Comparison of ENCODE assay signal across 12 cellular contexts in genomic region chr1:237687837-237688236, GRCh38.
A peak's percentile ranks its signal among the peaks of the same experiment; 100 is the strongest.
DNase-seq lines count a peak whose midpoint lies in the region; ATAC-seq and TF ChIP-seq lines count a peak whose summit lies in the region.
"Had no signal": no experiment of that assay in that cellular context is flagged by ENCODE, and none has a peak within 500 bp of the region (broad histone marks: within the 10 kb centered on the region; RNA-seq: fewer than 3 reads in every experiment).

No MANE protein-coding gene starts in this region.

- no peak overlapping the region for H2AK9ac ChIP-seq in IMR-90 (replicated peaks; ENCODE audit: low read depth, low read length, poor library complexity)

- H3K9ac ChIP-seq in IMR-90 (ENCODE audit: low read depth, low read length) (no peak overlapping the region), neuronal stem cell (ENCODE audit: low read depth, low read length, poor library complexity) (no peak overlapping the region)

- no peak overlapping the region for H4K5ac ChIP-seq in IMR-90 (ENCODE audit: low read depth, low read length)

- BruUV-seq in IMR-90 (replicated peaks; lab: Mats Ljungman, UMichigan) = no TSS peak

- H3K18ac ChIP-seq in IMR-90 (ENCODE audit: low read depth, low read length) (no peak overlapping the region), neuronal stem cell (ENCODE audit: low read length) (no peak overlapping the region)

- POLR2A ChIA-PET in IMR-90 (lab: Charles Lee; ENCODE audit: unreplicated experiment) = no interaction called here

- no peak for TF ChIP-seq EP300 in gastroesophageal sphincter (IDR thresholded peaks at IDR 0.05)

- H3K4me1 ChIP-seq in IMR-90 (ENCODE audit: control insufficient read depth, insufficient read depth, low read length) (no peaks in the 10 kb centered on the region), neuronal stem cell (ENCODE audit: control insufficient read depth in 2 of 2, insufficient read depth in 1 of 2, low read depth in 1 of 2, low read length in 2 of 2) (no peaks in the 10 kb centered on the region), gastroesophageal sphincter (peaks cover 0 to 10% (median 0%) of the 10 kb centered on the region in 3 donors), HAP-1 (0 out of 2 replicates have a peak, but pooled peaks cover 4% of the 10 kb centered on the region)

- no peaks in the 10 kb centered on the region for H4K20me1 ChIP-seq in IMR-90 (ENCODE audit: insufficient read depth, low read length)

- TF ChIP-seq CTCF in IMR-90 (conservative IDR thresholded peaks at IDR 0.05; ENCODE audit: low read depth, low read length) = no peak
- TF ChIP-seq CTCF in GM13976 (IDR thresholded peaks at IDR 0.05; ENCODE audit: borderline replicate concordance, control extremely low read depth, extremely low read depth, insufficient read depth, missing control alignments) = no peak
- no peak for TF ChIP-seq CTCF in gastroesophageal sphincter (IDR thresholded peaks at IDR 0.05)

- dilution Hi-C loops in IMR-90 (cut with HindIII; ENCODE audit: low sequenced_read_pairs, unreplicated experiment) = no loop called here

- H3K27ac ChIP-seq in IMR-90 (ENCODE audit: insufficient read depth, low read length) (no peak overlapping the region), neuronal stem cell (replicated peaks; ENCODE audit: low read length) (no peak overlapping the region), gastroesophageal sphincter (peak overlapping the region in 1 of 4 donors; percentile 36)
- H3K27ac ChIP-seq: C4-2B had no signal

- H3K4ac ChIP-seq in IMR-90 (ENCODE audit: low read depth, low read length) = no peak overlapping the region
- no peak overlapping the region for H3K4ac ChIP-seq in neuronal stem cell (ENCODE audit: low read length)

- no peak overlapping the region for H2BK12ac ChIP-seq in neuronal stem cell (ENCODE audit: low read length)

- H4K91ac ChIP-seq in IMR-90 (ENCODE audit: insufficient read depth, low read depth, low read length) (no peak overlapping the region), neuronal stem cell (ENCODE audit: low read depth, low read length, poor library complexity) (no peak overlapping the region)

- H2BK20ac ChIP-seq in IMR-90 (ENCODE audit: low read depth, low read length) = no peak overlapping the region

- no peaks in the 10 kb centered on the region for H3K9me1 ChIP-seq in IMR-90 (ENCODE audit: insufficient read depth, low read length)

- no CpG with 5 or more reads among the region's 7 CpGs for WGBS in IMR-90 (ENCODE audit: extremely low coverage in 2 of 2, insufficient read length in 1 of 2), 2 experiments
- no CpG with 5 or more reads among the region's 7 CpGs for WGBS in neuronal stem cell (ENCODE audit: extremely low coverage in 2 of 2, insufficient read length in 2 of 2, insufficient replicate concordance in 1 of 2), 2 donors
- 43 to 55% methylated on average over 7 of the region's 7 CpGs for WGBS in gastroesophageal sphincter (ENCODE audit: low coverage in 1 of 2), 2 donors

- no peak overlapping the region for H2BK5ac ChIP-seq in IMR-90 (ENCODE audit: low read depth, low read length, poor library complexity, severe bottlenecking)
- no peak overlapping the region for H2BK5ac ChIP-seq in neuronal stem cell (ENCODE audit: low read length)

- H2BK15ac ChIP-seq in IMR-90 (ENCODE audit: low read depth, low read length) (no peak overlapping the region), neuronal stem cell (ENCODE audit: low read length) (no peak overlapping the region)

- no peaks in the 10 kb centered on the region for H3K27me3 ChIP-seq in IMR-90 (ENCODE audit: control insufficient read depth, insufficient read depth, low read length)
- H3K27me3 ChIP-seq in neuronal stem cell (ENCODE audit: control insufficient read depth in 3 of 3, insufficient read depth in 3 of 3, low read depth in 1 of 3, low read length in 3 of 3) = no peaks in the 10 kb centered on the region
- no peaks in the 10 kb centered on the region for H3K27me3 ChIP-seq in gastroesophageal sphincter
- H3K27me3 ChIP-seq in HAP-1 (ENCODE audit: low read depth) = no peaks in the 10 kb centered on the region
- H3K27me3 ChIP-seq: BE2C had no signal

- H3K36me3 ChIP-seq in IMR-90 (ENCODE audit: control insufficient read depth, insufficient read depth, low read length) = no peaks in the 10 kb centered on the region
- H3K36me3 ChIP-seq in neuronal stem cell (replicated peaks in 1 of 2; ENCODE audit: control insufficient read depth in 2 of 2, insufficient read depth in 2 of 2, low read length in 2 of 2) = no peaks in the 10 kb centered on the region
- no peaks in the 10 kb centered on the region for H3K36me3 ChIP-seq in gastroesophageal sphincter
- H3K36me3 ChIP-seq in HAP-1 (replicated peaks) = no peaks in the 10 kb centered on the region
- H3K36me3 ChIP-seq: BE2C had no signal

- H2BK120ac ChIP-seq in IMR-90 (ENCODE audit: low read depth, low read length) (no peak overlapping the region), neuronal stem cell (ENCODE audit: low read depth, low read length) (no peak overlapping the region)

- no peak overlapping the region for H3K56ac ChIP-seq in IMR-90 (ENCODE audit: extremely low read depth, insufficient read depth, low read length)

- no peak overlapping the region for H4K8ac ChIP-seq in IMR-90 (ENCODE audit: low read depth in 2 of 2, low read length in 2 of 2)
- H4K8ac ChIP-seq in neuronal stem cell (ENCODE audit: low read depth, low read length) = no peak overlapping the region

- intact Hi-C loops in IMR-90 (cut with micrococcal nuclease) = no loop called here

- H3K9me3 ChIP-seq in IMR-90 (ENCODE audit: control insufficient read depth, insufficient read depth, low read length) = no peaks in the 10 kb centered on the region
- H3K9me3 ChIP-seq in neuronal stem cell (replicated peaks in 1 of 2; ENCODE audit: control insufficient read depth in 2 of 2, insufficient read depth in 1 of 2, low read depth in 1 of 2, low read length in 2 of 2) = no peaks in the 10 kb centered on the region
- no peaks in the 10 kb centered on the region for H3K9me3 ChIP-seq in gastroesophageal sphincter
- H3K9me3 ChIP-seq in HAP-1 = no peaks in the 10 kb centered on the region
- H3K9me3 ChIP-seq: BE2C had no signal

- H3K23ac ChIP-seq in IMR-90 (ENCODE audit: low read depth, low read length) = no peak overlapping the region
- no peak overlapping the region for H3K23ac ChIP-seq in neuronal stem cell (ENCODE audit: low read depth, low read length, poor library complexity)

- H3K4me3 ChIP-seq in IMR-90 (ENCODE audit: insufficient read depth, low read depth, low read length) (no peak overlapping the region), neuronal stem cell (ENCODE audit: low read length in 2 of 2) (no peak overlapping the region), gastroesophageal sphincter (peak overlapping the region in 1 of 2 donors; percentile 5), HAP-1 (no peak overlapping the region)

- ATAC-seq in IMR-90 (ENCODE audit: low read depth) (peak; percentile 29; the same call in 1 of the 2 replicates), SK-N-SH treated with all-trans-retinoic acid at 6 μM for 48 hours (peak; percentile 44; the same call in 1 of the 3 replicates), gastroesophageal sphincter (no peak)

- in situ Hi-C loops in IMR-90 (cut with MboI; ENCODE audit: low sequenced_read_pairs) (no loop called here), GM13976 (cut with MboI; ENCODE audit: low sequenced_read_pairs, unreplicated experiment) (no loop called here), HAP-1 (cut with MboI; ENCODE audit: low sequenced_read_pairs) (no loop called here)

- H2AK5ac ChIP-seq in IMR-90 (ENCODE audit: low read depth, low read length) (no peak overlapping the region), neuronal stem cell (ENCODE audit: low read depth, low read length) (no peak overlapping the region)

- TF ChIP-seq POLR2A in IMR-90 (IDR thresholded peaks at IDR 0.05; ENCODE audit: low read depth, low read length) (no peak), gastroesophageal sphincter (IDR thresholded peaks at IDR 0.05) (no peak)

- CTCF ChIA-PET in IMR-90 (lab: Yijun Ruan, JAX) = no interaction called here

- TF ChIP-seq RAD21 in IMR-90 (IDR thresholded peaks at IDR 0.05; ENCODE audit: low read length) = no peak

- H3K79me1 ChIP-seq in IMR-90 (ENCODE audit: low read depth in 1 of 2, low read length in 2 of 2) (no peaks in the 10 kb centered on the region), neuronal stem cell (ENCODE audit: low read depth, low read length) (no peaks in the 10 kb centered on the region)

- H3K14ac ChIP-seq in IMR-90 (replicated peaks; ENCODE audit: low read depth, low read length) (no peak overlapping the region), neuronal stem cell (ENCODE audit: low read length) (no peak overlapping the region)

- no peak overlapping the region for H2AFZ ChIP-seq in IMR-90 (replicated peaks; ENCODE audit: low read length, poor library complexity)
- H2AFZ ChIP-seq in neuronal stem cell (ENCODE audit: low read length) = peak overlapping the region; percentile 40

- H3K4me2 ChIP-seq in IMR-90 (ENCODE audit: low read depth, low read length) = 0 out of 2 replicates have a peak overlapping the region, but pooled peaks have one; percentile 5
- H3K4me2 ChIP-seq in neuronal stem cell (ENCODE audit: insufficient read depth, low read length, poor library complexity, severe bottlenecking) = no peak overlapping the region

- DNase-seq in EL (peak; percentile 2), IMR-90 (peak; percentile 2), neuronal stem cell (ENCODE audit: low spot score) (no peak), GM13976 (ENCODE audit: low spot score) (no peak), HAP-1 (ENCODE audit: low spot score in 2 of 2) (no peak)
- DNase-seq: BE2C; CD4-positive, alpha-beta memory T cell; DMS79; GDM1 had no signal

TF ChIP-seq in IMR-90, 13 proteins besides CTCF, POLR2A, EP300 and RAD21 (continues in another document):
- TF ChIP-seq CHD1 (IDR thresholded peaks at IDR 0.05; ENCODE audit: low read depth, low read length) (no peak), FOS (IDR thresholded peaks at IDR 0.05; ENCODE audit: low read depth, low read length) (no peak)

TF ChIP-seq in SK-N-SH treated with all-trans-retinoic acid at 6 μM for 48 hours, 23 proteins besides CTCF, POLR2A, EP300 and RAD21 (continues in another document):
- TF ChIP-seq ZC3H10 (CRISPR knock-in tag; IDR thresholded peaks at IDR 0.05) (no peak), ZFP30 (CRISPR knock-in tag; IDR thresholded peaks at IDR 0.05) (no peak), SNAI2 (CRISPR knock-in tag; IDR thresholded peaks at IDR 0.05) (no peak), GLIS3 (CRISPR knock-in tag; IDR thresholded peaks at IDR 0.05) (no peak), PPARA (CRISPR knock-in tag; IDR thresholded peaks at IDR 0.05; ENCODE audit: borderline replicate concordance) (no peak), ZFP3 (CRISPR knock-in tag; IDR thresholded peaks at IDR 0.05) (no peak)

Comparison
In these comparisons a context has a peak if more than half of its experiments do, and no peak if none do; other contexts are left out.
1. DNase-seq: peak in EL (single experiment) and IMR-90 (single experiment); none in neuronal stem cell (single experiment), GM13976 (single experiment) and HAP-1 (0 of 2).